ENCODE assay signal across 22 cellular contexts in the genomic region with DNA sequence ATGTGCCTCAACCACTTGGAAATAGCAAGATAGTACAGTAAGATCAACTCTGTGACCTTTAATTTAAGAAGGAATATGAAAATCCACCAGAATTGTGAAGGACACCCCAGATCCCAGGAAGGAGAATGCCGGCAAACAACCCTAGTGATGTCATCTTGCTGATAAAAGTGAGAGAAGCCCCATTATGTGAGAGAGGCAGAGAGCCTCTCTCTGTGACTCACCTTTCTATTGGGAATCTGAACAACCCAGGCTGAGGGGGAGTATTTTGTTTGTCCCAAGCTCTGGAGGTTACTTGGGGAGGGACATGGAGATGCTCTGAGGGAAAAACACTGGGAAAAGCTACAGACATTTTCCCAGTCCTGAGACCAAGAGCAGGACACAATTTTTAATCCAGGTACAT.
DNase-seq lines count a peak whose midpoint lies in the region; ATAC-seq and TF ChIP-seq lines count a peak whose summit lies in the region.
"Had no signal": no experiment of that assay in that cellular context is flagged by ENCODE, and none has a peak within 500 bp of the region (broad histone marks: within the 10 kb centered on the region; RNA-seq: fewer than 3 reads in every experiment).

No MANE protein-coding gene starts in this region.

- H4K8ac ChIP-seq in mesendoderm (ENCODE audit: low read depth, low read length) = no peak overlapping the region

- no peaks in the 10 kb centered on the region for H3K79me1 ChIP-seq in mesendoderm (ENCODE audit: low read length)

- no peak overlapping the region for H3K4me3 ChIP-seq in epithelial cell of esophagus (ENCODE audit: low read length)
- no peak overlapping the region for H3K4me3 ChIP-seq in mesendoderm (ENCODE audit: low read length)
- H3K4me3 ChIP-seq: GM12878 had no signal

- DNase-seq in HT1080 (ENCODE audit: low read depth) = peak; percentile 4
- DNase-seq in RWPE1 (ENCODE audit: low spot score) = no peak
- DNase-seq in epithelial cell of esophagus (ENCODE audit: low read depth) = peak; percentile 8
- DNase-seq in mesendoderm = peak; percentile 3
- DNase-seq in HuH-7.5 (ENCODE audit: low spot score) = no peak
- DNase-seq: ACHN; BE2C; C1 segment of cervical spinal cord; CD4-positive, CD25-positive, alpha-beta regulatory T cell; CD8-positive, alpha-beta memory T cell; COR-L47; DMS 273 treated with DMSO at 0.1 percent for 48 hours; DMS53; DND-41; EL; GOT3; H7; HFFc6; IMR-90 had no signal

- H3K27ac ChIP-seq in RWPE1 (peak overlapping the region; percentile 86), mesendoderm (ENCODE audit: low read depth, low read length) (no peak overlapping the region)

- H3K79me2 ChIP-seq in mesendoderm (ENCODE audit: control insufficient read depth, insufficient read depth, low read length) = no peaks in the 10 kb centered on the region

- no peak overlapping the region for H3K56ac ChIP-seq in mesendoderm (ENCODE audit: low read length)

- H3K36me3 ChIP-seq in mesendoderm (ENCODE audit: control insufficient read depth, insufficient read depth, low read length) = no peaks in the 10 kb centered on the region
- H3K36me3 ChIP-seq: BE2C had no signal

- H3K4me2 ChIP-seq in mesendoderm (ENCODE audit: low read length) = no peak overlapping the region

- H2BK120ac ChIP-seq in mesendoderm (ENCODE audit: low read depth, low read length) = no peak overlapping the region

- TF ChIP-seq CTCF in RWPE1 (conservative IDR thresholded peaks at IDR 0.05; ENCODE audit: low read depth) (no peak), epithelial cell of esophagus (IDR thresholded peaks at IDR 0.05; ENCODE audit: insufficient read depth, low read depth, low read length, missing control alignments) (no peak)

- no peak overlapping the region for H3K23ac ChIP-seq in mesendoderm (ENCODE audit: low read length)

- H2BK15ac ChIP-seq in mesendoderm (replicated peaks; ENCODE audit: low read depth) = no peak overlapping the region

- no peak overlapping the region for H2BK5ac ChIP-seq in mesendoderm (ENCODE audit: low read length)

- H3K9ac ChIP-seq in mesendoderm (ENCODE audit: low read length) = no peak overlapping the region

- no CpG with 5 or more reads among the region's 1 CpG for WGBS in mesendoderm (ENCODE audit: extremely low coverage, insufficient coverage, low lambda C conversion rate)

- no peak overlapping the region for H3K4ac ChIP-seq in mesendoderm (ENCODE audit: low read depth, low read length)

- CTCF ChIA-PET in RWPE1 (lab: Yijun Ruan, JAX) = no interaction called here

- no peaks in the 10 kb centered on the region for H3K4me1 ChIP-seq in mesendoderm (ENCODE audit: control insufficient read depth, low read depth, low read length)
- H3K4me1 ChIP-seq: BE2C had no signal

- no peaks in the 10 kb centered on the region for H3K27me3 ChIP-seq in mesendoderm (ENCODE audit: insufficient read depth, low read length, poor library complexity)
- H3K27me3 ChIP-seq: BE2C had no signal

- POLR2A ChIA-PET in RWPE1 (lab: Yijun Ruan, JAX; ENCODE audit: low non-redundant PET) = no interaction called here

- no peak for ATAC-seq in HG03354 (IDR thresholded peaks at IDR 0.05; ENCODE audit: poor library complexity, severe bottlenecking, unreplicated experiment)
- ATAC-seq: GM12878, HCT116 had no signal

- H3K18ac ChIP-seq in mesendoderm (ENCODE audit: low read length) = no peak overlapping the region

- no peak overlapping the region for H4K5ac ChIP-seq in mesendoderm (ENCODE audit: low read length)

- H2AK5ac ChIP-seq in mesendoderm (ENCODE audit: low read length) = no peak overlapping the region

Comparison
In these comparisons a context has a peak if more than half of its experiments do, and no peak if none do; other contexts are left out.
1. DNase-seq: peak in HT1080 (single experiment), epithelial cell of esophagus (single experiment) and mesendoderm (single experiment); none in RWPE1 (single experiment) and HuH-7.5 (single experiment).